17 cellular contexts compared by ENCODE assay signal in genomic region chr14:103700753-103701490, GRCh38. TPM values are rescaled to one million over a fixed set of nuclear protein-coding genes. Genes with fewer than 3 reads are reported as not detected.
DNase-seq lines count a peak whose midpoint lies in the region; ATAC-seq, FAIRE-seq and TF ChIP-seq lines count a peak whose summit lies in the region.
"Had no signal": no experiment of that assay in that cellular context is flagged by ENCODE, and none has a peak within 500 bp of the region (broad histone marks: within the 10 kb centered on the region; RNA-seq: fewer than 3 reads in every experiment).

No MANE protein-coding gene starts in this region.

- H2AFZ ChIP-seq in neuronal stem cell (ENCODE audit: low read length), result no peak overlapping the region

- H4K8ac ChIP-seq in neuronal stem cell (ENCODE audit: low read depth, low read length), result no peak overlapping the region

- H2BK15ac ChIP-seq in neuronal stem cell (ENCODE audit: low read length), result no peak overlapping the region

- no peak for TF ChIP-seq POLR2A in heart left ventricle (IDR thresholded peaks at IDR 0.05)

- no peak overlapping the region for H3K4ac ChIP-seq in neuronal stem cell (ENCODE audit: low read length)

- H2AK5ac ChIP-seq in neuronal stem cell (ENCODE audit: low read depth, low read length), result no peak overlapping the region

- H3K23ac ChIP-seq in neuronal stem cell (ENCODE audit: low read depth, low read length, poor library complexity), result peak overlapping the region; percentile 18

- H4K20me1 ChIP-seq in BLaER1, result peaks cover 89% of the 10 kb centered on the region

- no peak overlapping the region for H4K91ac ChIP-seq in neuronal stem cell (ENCODE audit: low read depth, low read length, poor library complexity)

- H3K9me3 ChIP-seq in BLaER1 (no peaks in the 10 kb centered on the region), heart left ventricle (no peaks in the 10 kb centered on the region), neuronal stem cell (replicated peaks in 1 of 2; ENCODE audit: control insufficient read depth in 2 of 2, insufficient read depth in 1 of 2, low read depth in 1 of 2, low read length in 2 of 2) (no peaks in the 10 kb centered on the region)
- H3K9me3 ChIP-seq: neutrophil, SK-N-SH, thyroid gland had no signal

- no peaks in the 10 kb centered on the region for H3K27me3 ChIP-seq in BLaER1
- no peaks in the 10 kb centered on the region for H3K27me3 ChIP-seq in heart left ventricle
- H3K27me3 ChIP-seq in neuronal stem cell (ENCODE audit: control insufficient read depth in 3 of 3, insufficient read depth in 3 of 3, low read depth in 1 of 3, low read length in 3 of 3), result no peaks in the 10 kb centered on the region
- H3K27me3 ChIP-seq: neutrophil, thyroid gland had no signal

- no peak overlapping the region for H2BK5ac ChIP-seq in neuronal stem cell (ENCODE audit: low read length)

- H3K9ac ChIP-seq in BLaER1, result no peak overlapping the region
- peak overlapping the region; percentile 34 for H3K9ac ChIP-seq in neuronal stem cell (ENCODE audit: low read depth, low read length, poor library complexity)
- H3K9ac ChIP-seq: SK-N-SH had no signal

- no peak for FAIRE-seq in frontal cortex (lab: Jason Lieb, UNC)

- H3K36me3 ChIP-seq in BLaER1 (peaks cover 92% of the 10 kb centered on the region), heart left ventricle (peaks cover 0 to 83% (median 58%) of the 10 kb centered on the region in 9 donors), neuronal stem cell (replicated peaks in 1 of 2; ENCODE audit: control insufficient read depth in 2 of 2, insufficient read depth in 2 of 2, low read length in 2 of 2) (peaks cover 58 to 96% of the 10 kb centered on the region in 2 donors)

- peak overlapping the region; percentile 82 for H3K14ac ChIP-seq in neuronal stem cell (ENCODE audit: low read length)

- H3K4me2 ChIP-seq in BLaER1 (peak overlapping the region; percentile 42), neuronal stem cell (ENCODE audit: insufficient read depth, low read length, poor library complexity, severe bottlenecking) (no peak overlapping the region)
- H3K4me2 ChIP-seq: SK-N-SH had no signal

- intact Hi-C loops in heart left ventricle (cut with DNase I), result no loop called here

- POLR2A ChIA-PET in RWPE1 (lab: Yijun Ruan, JAX; ENCODE audit: low non-redundant PET), result interaction anchor here (1.1 kb wide), 1 partner anchor 15 kb away, joined by 3 read pairs; the partner anchor contains the start of gene ZFYVE21

- DNase-seq in RWPE1 (ENCODE audit: low spot score) (no peak), heart left ventricle (peak in 4 of 5 donors; percentile 32 to 68 (median 62)), neuronal stem cell (ENCODE audit: low spot score) (no peak), frontal cortex (ENCODE audit: low spot score in 2 of 2) (no peak), NCI-H1417 (lab: John Stamatoyannopoulos, UW) (no peak), HuH-7 (ENCODE audit: low spot score) (no peak)
- DNase-seq: activated naive CD4-positive, alpha-beta T cell treated with anti-CD3 and anti-CD28 coated beads, Interleukin-2, amount 50 U/mL, for 16 hours; activated T-cell treated with anti-CD3 and anti-CD28 coated beads, Interleukin-2, amount 50 U/mL, for 72 hours; GOT3; MM.1S; NCI-H1694 treated with DMSO at 0.1 percent for 48 hours; SK-N-SH; thyroid gland had no signal

- TF ChIP-seq CTCF in RWPE1 (conservative IDR thresholded peaks at IDR 0.05; ENCODE audit: low read depth) (no peak), heart left ventricle (IDR thresholded peaks at IDR 0.05) (no peak)

- H3K4me1 ChIP-seq in BLaER1 (peaks cover 63% of the 10 kb centered on the region), heart left ventricle (peaks cover 12 to 84% (median 60%) of the 10 kb centered on the region in 12 donors), neuronal stem cell (ENCODE audit: control insufficient read depth in 2 of 2, insufficient read depth in 1 of 2, low read depth in 1 of 2, low read length in 2 of 2) (peaks cover 0 to 34% of the 10 kb centered on the region in 2 donors)

- H2BK120ac ChIP-seq in neuronal stem cell (ENCODE audit: low read depth, low read length), result no peak overlapping the region

- H3K79me1 ChIP-seq in neuronal stem cell (ENCODE audit: low read depth, low read length), result peaks cover 10% of the 10 kb centered on the region

- peak overlapping the region; percentile 31 for H3K27ac ChIP-seq in BLaER1
- peak overlapping the region; percentile 99 for H3K27ac ChIP-seq in RWPE1
- H3K27ac ChIP-seq in heart left ventricle, result peak overlapping the region in 9 of 12 donors; percentile 9 to 75 (median 56)
- H3K27ac ChIP-seq in neuronal stem cell (replicated peaks; ENCODE audit: low read length), result no peak overlapping the region
- H3K27ac ChIP-seq: neutrophil, thyroid gland had no signal

- CTCF ChIA-PET in RWPE1 (lab: Yijun Ruan, JAX), result no interaction called here

- 68 to 94% (median 83%) methylated on average over 12 to 21 of the region's 21 CpGs for WGBS in heart left ventricle, 4 donors
- WGBS in neuronal stem cell (ENCODE audit: extremely low coverage in 2 of 2, insufficient read length in 2 of 2, insufficient replicate concordance in 1 of 2), 2 donors, result no CpG with 5 or more reads among the region's 21 CpGs

- H3K18ac ChIP-seq in neuronal stem cell (ENCODE audit: low read length), result no peak overlapping the region

- peak in 2 of 4 donors; percentile 0 to 46 for ATAC-seq in heart left ventricle
- ATAC-seq in GM18519 (IDR thresholded peaks at IDR 0.05; ENCODE audit: low FRiP score, unreplicated experiment), result no peak
- ATAC-seq: activated T-cell treated with anti-CD3 and anti-CD28 coated beads, Interleukin-2, amount 50 U/mL, for 72 hours; WTC11 had no signal

- H3K4me3 ChIP-seq in BLaER1 (no peak overlapping the region), heart left ventricle (no peak overlapping the region), neuronal stem cell (ENCODE audit: low read length in 2 of 2) (no peak overlapping the region)
- H3K4me3 ChIP-seq: thyroid gland had no signal

- no peak overlapping the region for H2BK12ac ChIP-seq in neuronal stem cell (ENCODE audit: low read length)

RNA-seq across cellular contexts. Expression of gene XRCC3, which starts 14.3 kb away (rescaled TPM):
- 1 to 10 TPM; 1.9 to 8.7 (median 3.1) TPM for total RNA-seq in heart left ventricle
- 1 to 10 TPM; 1.9 to 2.6 TPM for polyA plus RNA-seq in heart left ventricle
- 31.8 TPM for polyA plus RNA-seq in neuronal stem cell (2013, experiment 1 of 2)
- polyA plus RNA-seq in neuronal stem cell (2013, experiment 2 of 2), result 33.0 TPM
- 9.8 TPM for total RNA-seq in frontal cortex

RNA-seq across cellular contexts. Expression of gene ZFYVE21, which starts 14.7 kb away (rescaled TPM):
- 10 to 100 TPM; 44.1 to 79.4 (median 52.5) TPM for total RNA-seq in heart left ventricle
- polyA plus RNA-seq in heart left ventricle, result 10 to 100 TPM; 48.8 to 86.1 TPM
- polyA plus RNA-seq in neuronal stem cell (2013, experiment 1 of 2), result 34.8 TPM
- 32.9 TPM for polyA plus RNA-seq in neuronal stem cell (2013, experiment 2 of 2)
- 40.4 TPM for total RNA-seq in frontal cortex

Comparison
In these comparisons a context has a peak if more than half of its experiments do, and no peak if none do; other contexts are left out.
1. DNase-seq: peak in heart left ventricle (4 of 5); none in RWPE1 (single experiment), neuronal stem cell (single experiment), frontal cortex (0 of 2), NCI-H1417 (0 of 3) and HuH-7 (single experiment).